In genomic region chr17:40026816-40027613, GRCh38 we compare ENCODE assay signal across 9 cellular contexts. TPM values are rescaled to one million over a fixed set of nuclear protein-coding genes. Genes with fewer than 3 reads are reported as not detected.
DNase-seq lines count a peak whose midpoint lies in the region; ATAC-seq, FAIRE-seq and TF ChIP-seq lines count a peak whose summit lies in the region.
"Had no signal": no experiment of that assay in that cellular context is flagged by ENCODE, and none has a peak within 500 bp of the region (broad histone marks: within the 10 kb centered on the region; RNA-seq: fewer than 3 reads in every experiment).

No MANE protein-coding gene starts in this region.

- peaks cover 24% of the 10 kb centered on the region for H3K4me1 Mint-ChIP-seq in T-helper 17 cell

- peak; percentile 96 for DNase-seq in GM12891 (ENCODE audit: insufficient read length, low spot score)
- DNase-seq in NCI-H1105 treated with DMSO at 0.1 percent for 48 hours (lab: John Stamatoyannopoulos, UW), result peak; percentile 34
- peak; percentile 63 to 69 (median 66) for DNase-seq in T-helper 17 cell
- DNase-seq in amniotic epithelial cell (ENCODE audit: low read depth), result peak; percentile 60
- peak; percentile 87 for DNase-seq in left cardiac atrium
- peak; percentile 63 for DNase-seq in putamen (ENCODE audit: low spot score)
- peak; percentile 85 to 93 for DNase-seq in aorta

- no peak overlapping the region for H3K4me3 Mint-ChIP-seq in T-helper 17 cell

- no peak overlapping the region for H3K4me3 ChIP-seq in aorta (ENCODE audit: low read length in 2 of 2)

- H3K9me3 ChIP-seq in T-helper 17 cell (ENCODE audit: control insufficient read depth, low read length, poor library complexity, severe bottlenecking) (no peaks in the 10 kb centered on the region), aorta (ENCODE audit: control insufficient read depth, low read length) (no peaks in the 10 kb centered on the region)

- ATAC-seq in T-helper 17 cell (peak; percentile 87), left cardiac atrium (peak; percentile 94 to 95), aorta (ENCODE audit: low FRiP score) (peak; percentile 92), GM19452 (IDR thresholded peaks at IDR 0.05; ENCODE audit: unreplicated experiment) (no peak)

- no peaks in the 10 kb centered on the region for H3K27me3 ChIP-seq in aorta (ENCODE audit: control insufficient read depth in 1 of 2, insufficient read depth in 2 of 2, low read length in 1 of 2)

- FAIRE-seq in GM12891 (lab: Jason Lieb, UNC), result peak; percentile 90
- FAIRE-seq: islet of Langerhans had no signal

- no peak overlapping the region for H3K27ac ChIP-seq in aorta (ENCODE audit: low read depth in 1 of 2, low read length in 2 of 2)

- H3K27ac Mint-ChIP-seq in T-helper 17 cell, result peak overlapping the region; percentile 62

- peaks cover 0 to 16% of the 10 kb centered on the region in 2 donors for H3K36me3 ChIP-seq in aorta (ENCODE audit: control insufficient read depth in 1 of 2, insufficient read depth in 2 of 2, low read length in 1 of 2)

- peaks cover 4% of the 10 kb centered on the region for H3K36me3 Mint-ChIP-seq in T-helper 17 cell (ENCODE audit: low read depth)

- 23 to 27% methylated on average over 33 of the region's 33 CpGs for WGBS in aorta, 2 donors

- TF ChIP-seq POLR2A in GM12891 (IDR thresholded peaks at IDR 0.05; ENCODE audit: low read depth, low read length), result no peak

- no peaks in the 10 kb centered on the region for H3K4me1 ChIP-seq in aorta (ENCODE audit: control insufficient read depth in 1 of 2, insufficient read depth in 2 of 2, low read length in 2 of 2)

- intact Hi-C loops in left cardiac atrium (cut with DNase I), result loop anchor here in 1 of 2 donors (5.0 kb wide), 1 partner anchor 40 kb away; no protein-coding TSS in a partner anchor
- intact Hi-C loops in aorta (cut with DNase I), result no loop called here

- no peaks in the 10 kb centered on the region for H3K27me3 Mint-ChIP-seq in T-helper 17 cell

TF ChIP-seq in GM12891, 5 proteins besides CTCF, POLR2A, EP300 and RAD21:
- TF ChIP-seq TAF1 (IDR thresholded peaks at IDR 0.05; ENCODE audit: low read depth, low read length) (no peak), POLR2AphosphoS5 (IDR thresholded peaks at IDR 0.05; ENCODE audit: low read depth, low read length) (no peak), POU2F2 (IDR thresholded peaks at IDR 0.05; ENCODE audit: low read depth, low read length) (no peak), PAX5 (IDR thresholded peaks at IDR 0.05; ENCODE audit: insufficient read depth, low read length, severe bottlenecking) (no peak), SPI1 (IDR thresholded peaks at IDR 0.05; ENCODE audit: low read depth, low read length) (no peak)

RNA-seq across cellular contexts. Expression of gene CSF3, which starts 11.8 kb away (rescaled TPM):
- polyA plus RNA-seq in GM12891 (2012; ENCODE audit: low read depth, missing spikeins), result 0.24 TPM
- not detected for total RNA-seq in T-helper 17 cell
- total RNA-seq in left cardiac atrium, result 1 to 10 TPM in 1 of 2 donors, not detected in 1; 1.2 TPM
- 1 to 10 TPM in 1 of 2 donors, under 1 TPM in 1; 0.39 to 5.4 TPM for total RNA-seq in aorta
- polyA plus RNA-seq in aorta, result 1 to 10 TPM in 1 of 2 donors, not detected in 1; 2.7 TPM

RNA-seq across cellular contexts. Expression of gene MED24, which starts 27.2 kb away (rescaled TPM):
- 41.6 TPM for polyA plus RNA-seq in GM12891 (2012; ENCODE audit: low read depth, missing spikeins)
- 10 to 100 TPM; 73.7 to 77.5 TPM for total RNA-seq in T-helper 17 cell
- total RNA-seq in left cardiac atrium, result 10 to 100 TPM; 44.0 to 56.4 TPM
- 10 to 100 TPM; 60.8 to 70.9 TPM for total RNA-seq in aorta
- polyA plus RNA-seq in aorta, result 10 to 100 TPM; 20.7 to 66.5 TPM

RNA-seq across cellular contexts. Expression of gene THRA, which starts 35.8 kb away (rescaled TPM):
- polyA plus RNA-seq in GM12891 (2012; ENCODE audit: low read depth, missing spikeins), result 1.9 TPM
- total RNA-seq in T-helper 17 cell, result 10 to 100 TPM; 29.8 to 32.2 TPM
- 10 to 100 TPM; 54.4 to 77.9 TPM for total RNA-seq in left cardiac atrium
- 10 to 100 TPM; 53.7 to 62.3 TPM for total RNA-seq in aorta
- polyA plus RNA-seq in aorta, result 10 to 100 TPM; 38.9 to 52.1 TPM

RNA-seq across cellular contexts. Expression of gene PSMD3, which starts 46.4 kb away (rescaled TPM):
- polyA plus RNA-seq in GM12891 (2012; ENCODE audit: low read depth, missing spikeins), result 91.0 TPM
- total RNA-seq in T-helper 17 cell (10 to 100 TPM; 51.8 to 63.9 TPM), left cardiac atrium (10 to 100 TPM; 69.0 to 92.8 TPM), aorta (10 to 100 TPM; 60.5 to 60.9 TPM)
- 10 to 100 TPM; 27.0 to 59.3 TPM for polyA plus RNA-seq in aorta

Comparison
In these comparisons a context has a peak if more than half of its experiments do, and no peak if none do; other contexts are left out.
1. DNase-seq: peak in every context shown above with its lines; median percentile 96 in GM12891; 89 in aorta; 87 in left cardiac atrium; 66 in T-helper 17 cell; 63 in putamen; 60 in amniotic epithelial cell; 34 in NCI-H1105 treated with DMSO at 0.1 percent for 48 hours.